In the genomic region with DNA sequence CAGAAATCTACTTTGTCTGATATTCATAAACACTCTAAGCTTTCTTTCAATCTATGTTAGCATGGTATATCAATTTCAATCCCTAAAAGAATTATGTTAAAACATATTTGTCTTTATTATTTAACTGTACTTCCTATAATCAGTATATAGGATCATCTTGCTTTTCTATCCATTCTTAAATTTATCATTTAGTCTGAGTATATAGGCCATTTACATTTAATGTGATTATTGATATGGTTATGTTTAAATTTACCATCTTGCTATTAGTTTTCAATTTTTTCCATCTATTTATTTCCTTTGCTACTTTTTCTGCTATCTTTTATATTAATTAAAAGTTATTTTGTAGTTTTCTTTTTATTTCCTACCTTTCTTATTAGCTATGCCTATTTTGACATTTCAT, we compare ENCODE assay signal across 9 cellular contexts.
"Had no signal": no experiment of that assay in that cellular context is flagged by ENCODE, and none has a peak within 500 bp of the region (broad histone marks: within the 10 kb centered on the region; RNA-seq: fewer than 3 reads in every experiment).

No MANE protein-coding gene starts in this region.

- H3K36me3 ChIP-seq: HAP-1 had no signal

- H3K4me3 ChIP-seq: GM23338, HAP-1 had no signal

- ATAC-seq: GM23338, HCT116 had no signal

- H3K27ac ChIP-seq: KMS-11 had no signal

- H3K4me1 ChIP-seq: HAP-1 had no signal

- DNase-seq: IMR-90, KBM-7 had no signal

- FAIRE-seq: H1, H54, HTR-8/SVneo had no signal

- H3K9me3 ChIP-seq: HAP-1 had no signal
